Comparison of ENCODE assay signal across 1 cellular context in genomic region chr4:84965558-84966381, GRCh38.
A peak's percentile ranks its signal among the peaks of the same experiment; 100 is the strongest.
TF ChIP-seq lines count a peak whose summit lies in the region.

No MANE protein-coding gene starts in this region.

TF ChIP-seq in H1, 55 proteins besides CTCF, POLR2A, EP300 and RAD21 (continued from another document):
- TF ChIP-seq CHD7 (IDR thresholded peaks at IDR 0.05; ENCODE audit: insufficient replicate concordance, low read length) = no peak
- TF ChIP-seq EGR1 (IDR thresholded peaks at IDR 0.05; ENCODE audit: borderline replicate concordance, low read depth, low read length) = peak; percentile 49
- peak; percentile 25; the same call in 1 of the 2 replicates for TF ChIP-seq CREB1 (IDR thresholded peaks at IDR 0.05)
- TF ChIP-seq SP1 (IDR thresholded peaks at IDR 0.05; ENCODE audit: low read depth, low read length) = no peak
- 0 out of 2 replicates have a peak, but pooled peaks have one; percentile 37 for TF ChIP-seq YY1 (IDR thresholded peaks at IDR 0.05; ENCODE audit: low read depth, low read length)
- peak; percentile 14; the same call in 1 of the 2 replicates for TF ChIP-seq MAX (IDR thresholded peaks at IDR 0.05)
- TF ChIP-seq TAF1 (IDR thresholded peaks at IDR 0.05; ENCODE audit: low read depth, low read length) = peak; percentile 45
- TF ChIP-seq CTBP2 (IDR thresholded peaks at IDR 0.05; ENCODE audit: borderline replicate concordance, insufficient read depth, insufficient read length, low read length) = peak; percentile 52
- no peak for TF ChIP-seq HDAC6 (IDR thresholded peaks at IDR 0.05; ENCODE audit: low read depth, low read length)
- 0 out of 2 replicates have a peak, but pooled peaks have one; percentile 22 for TF ChIP-seq KDM1A (IDR thresholded peaks at IDR 0.05; ENCODE audit: borderline replicate concordance, low read length)
- no peak for TF ChIP-seq TCF12 (IDR thresholded peaks at IDR 0.05; ENCODE audit: low read depth, low read length)
- peak; percentile 46 for TF ChIP-seq KDM4A (IDR thresholded peaks at IDR 0.05; ENCODE audit: low read depth, low read length, severe bottlenecking)
- no peak for TF ChIP-seq GTF2F1 (IDR thresholded peaks at IDR 0.05; ENCODE audit: borderline replicate concordance, low read depth, low read length)
- TF ChIP-seq TEAD4 (IDR thresholded peaks at IDR 0.05; ENCODE audit: low read depth, low read length) = no peak
- no peak for TF ChIP-seq SAP30 (IDR thresholded peaks at IDR 0.05; ENCODE audit: insufficient read depth, insufficient replicate concordance, low read length)
